Comparison of ENCODE assay signal across 10 cellular contexts in the genomic region with DNA sequence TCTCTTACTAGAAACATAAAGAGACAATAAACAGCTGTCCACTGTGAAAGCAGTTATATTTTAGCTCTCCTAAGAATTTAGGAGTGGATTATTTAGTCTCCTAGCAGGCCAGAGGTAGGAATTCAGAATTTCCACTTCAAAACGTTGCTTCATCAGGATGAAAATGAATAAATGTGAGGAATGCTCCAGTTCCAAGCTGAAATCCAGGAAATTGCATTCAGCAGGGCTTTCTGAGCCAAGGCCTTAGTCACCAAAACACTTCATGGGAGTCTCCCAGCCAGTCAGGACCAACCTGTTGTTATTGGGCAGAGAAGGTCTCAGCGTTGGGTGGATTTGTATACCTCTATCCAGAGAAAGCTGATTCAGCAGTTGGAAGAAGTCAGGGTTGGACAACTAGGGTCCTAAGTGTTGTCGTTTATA.
DNase-seq lines count a peak whose midpoint lies in the region; ATAC-seq and TF ChIP-seq lines count a peak whose summit lies in the region.
"Had no signal": no experiment of that assay in that cellular context is flagged by ENCODE, and none has a peak within 500 bp of the region (broad histone marks: within the 10 kb centered on the region; RNA-seq: fewer than 3 reads in every experiment).

No MANE protein-coding gene starts in this region.

- ATAC-seq in GM21423 (IDR thresholded peaks at IDR 0.05; ENCODE audit: unreplicated experiment) (no peak), HG03469 (IDR thresholded peaks at IDR 0.05; ENCODE audit: unreplicated experiment) (no peak)

- DNase-seq in H4 (ENCODE audit: low spot score) (peak; percentile 67), cardiac fibroblast (ENCODE audit: low read depth in 2 of 2) (peak; percentile 82 to 90), hepatic stellate cell (ENCODE audit: low spot score) (peak; percentile 32), smooth muscle cell (lab: John Stamatoyannopoulos, UW; ENCODE audit: unreplicated experiment) (no peak), iPS-NIHi7 (ENCODE audit: extremely low spot score) (no peak), NCI-H2081 treated with DMSO at 0.1 percent for 48 hours (lab: John Stamatoyannopoulos, UW) (no peak)
- DNase-seq: activated CD8-positive, alpha-beta memory T cell treated with anti-CD3 and anti-CD28 coated beads for 24 hours; DMS79 treated with DMSO at 0.1 percent for 48 hours had no signal

- H3K79me2 ChIP-seq in smooth muscle cell (ENCODE audit: low read depth), result no peaks in the 10 kb centered on the region

- H2AFZ ChIP-seq in smooth muscle cell (ENCODE audit: low read depth), result no peak overlapping the region

- peaks cover 22% of the 10 kb centered on the region for H3K4me1 ChIP-seq in smooth muscle cell (ENCODE audit: low read depth)

- no peak overlapping the region for H3K4me3 ChIP-seq in cardiac fibroblast (replicated peaks in 1 of 2; ENCODE audit: low read depth in 2 of 2, low read length in 2 of 2)
- H3K4me3 ChIP-seq in smooth muscle cell, result no peak overlapping the region

- no peaks in the 10 kb centered on the region for H3K9me3 ChIP-seq in smooth muscle cell (replicated peaks; ENCODE audit: low read depth)

- WGBS in smooth muscle cell (ENCODE audit: low lambda C conversion rate), result 22% methylated on average over 3 of the region's 3 CpGs

- TF ChIP-seq CTCF in cardiac fibroblast (IDR thresholded peaks at IDR 0.05; ENCODE audit: low read depth, low read length) (no peak), smooth muscle cell (IDR thresholded peaks at IDR 0.05; ENCODE audit: borderline replicate concordance, insufficient read depth, poor library complexity, severe bottlenecking) (no peak)

- peak overlapping the region; percentile 90 for H3K27ac ChIP-seq in smooth muscle cell (ENCODE audit: low read depth)

- no peak overlapping the region for H3K9ac ChIP-seq in smooth muscle cell (ENCODE audit: low read depth)

- peak overlapping the region; percentile 70 for H3K4me2 ChIP-seq in smooth muscle cell

- H3K27me3 ChIP-seq in smooth muscle cell (ENCODE audit: low read depth), result no peaks in the 10 kb centered on the region

- peaks cover 36% of the 10 kb centered on the region for H3F3A ChIP-seq in smooth muscle cell (ENCODE audit: low read depth)

- H3K36me3 ChIP-seq in smooth muscle cell (ENCODE audit: low read depth), result no peaks in the 10 kb centered on the region

- H4K20me1 ChIP-seq in smooth muscle cell (ENCODE audit: low read depth), result no peaks in the 10 kb centered on the region

Comparison
In these comparisons a context has a peak if more than half of its experiments do, and no peak if none do; other contexts are left out.
1. DNase-seq: peak in H4 (single experiment), cardiac fibroblast (2 of 2) and hepatic stellate cell (single experiment); none in smooth muscle cell (single experiment), iPS-NIHi7 (single experiment) and NCI-H2081 treated with DMSO at 0.1 percent for 48 hours (single experiment).